34 cellular contexts compared by ENCODE assay signal in the genomic region with DNA sequence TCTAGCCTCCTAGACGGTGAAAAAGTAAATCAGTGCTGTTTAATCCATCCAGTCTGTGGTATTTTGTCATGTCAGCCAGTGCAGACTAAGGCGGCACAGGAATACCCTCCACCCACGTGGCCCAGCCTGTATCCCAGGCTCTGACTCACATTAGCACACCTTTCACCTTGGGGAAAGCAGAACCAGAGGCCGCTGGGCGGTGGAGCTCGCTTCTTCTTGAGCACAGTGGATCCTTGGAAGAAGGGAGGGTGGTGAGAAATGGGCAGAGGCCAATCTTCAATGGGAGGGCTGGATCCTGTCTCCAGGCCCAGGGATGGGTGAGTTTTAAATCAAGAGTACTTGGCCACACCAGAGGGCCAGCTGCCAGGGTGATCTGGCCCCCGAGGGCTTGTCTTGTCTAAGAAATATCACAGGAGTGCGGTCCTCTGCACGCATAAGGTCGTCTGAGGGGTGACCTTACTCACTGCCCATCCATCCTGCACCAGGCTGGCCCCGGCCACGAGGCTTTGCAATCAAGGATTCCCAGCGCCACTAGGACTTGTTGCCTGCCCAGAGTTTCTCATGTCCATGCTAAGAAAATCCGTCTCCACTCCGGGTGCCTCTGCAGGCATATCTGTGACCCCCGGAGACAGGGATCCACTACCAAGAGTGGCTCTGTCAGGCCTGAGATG.
DNase-seq lines count a peak whose midpoint lies in the region; ATAC-seq, FAIRE-seq and TF ChIP-seq lines count a peak whose summit lies in the region.
"Had no signal": no experiment of that assay in that cellular context is flagged by ENCODE, and none has a peak within 500 bp of the region (broad histone marks: within the 10 kb centered on the region; RNA-seq: fewer than 3 reads in every experiment).

No MANE protein-coding gene starts in this region.

- H3K36me3 ChIP-seq in kidney (ENCODE audit: control insufficient read depth in 1 of 2, insufficient read depth in 2 of 2, low read length in 2 of 2) (no peaks in the 10 kb centered on the region), spleen (no peaks in the 10 kb centered on the region), upper lobe of right lung (no peaks in the 10 kb centered on the region)
- H3K36me3 ChIP-seq: BE2C; BLaER1; BLaER1 treated with 17β-estradiol and CSF1 and Interleukin-3, amounts not matched to agents 10 nM and 100 nM had no signal

- H3K27me3 ChIP-seq in spleen (replicated peaks in 1 of 7): peaks cover 0 to 2% (median 0%) of the 10 kb centered on the region in 7 donors
- H3K27me3 ChIP-seq in upper lobe of right lung: no peaks in the 10 kb centered on the region
- H3K27me3 ChIP-seq: BE2C; BLaER1; BLaER1 treated with 17β-estradiol and CSF1 and Interleukin-3, amounts not matched to agents 10 nM and 100 nM had no signal

- H3K4me3 ChIP-seq in kidney (ENCODE audit: low read length in 2 of 2): no peak overlapping the region
- no peak overlapping the region for H3K4me3 ChIP-seq in spleen
- no peak overlapping the region for H3K4me3 ChIP-seq in upper lobe of right lung
- H3K4me3 ChIP-seq: A549; BLaER1; BLaER1 treated with 17β-estradiol and CSF1 and Interleukin-3, amounts not matched to agents 10 nM and 100 nM had no signal

- WGBS in spleen, 5 donors: 69 to 87% (median 78%) methylated on average over 14 to 16 of the region's 16 CpGs

- ATAC-seq in upper lobe of right lung (no peak), GM21381 (IDR thresholded peaks at IDR 0.05; ENCODE audit: unreplicated experiment) (no peak), GM18867 (IDR thresholded peaks at IDR 0.05; ENCODE audit: unreplicated experiment) (no peak)
- ATAC-seq: A549; CD8-positive, alpha-beta T cell had no signal

- H3K9me3 ChIP-seq in kidney (ENCODE audit: control insufficient read depth in 1 of 2, low read length in 2 of 2): no peaks in the 10 kb centered on the region
- H3K9me3 ChIP-seq in spleen: peaks cover 0 to 31% (median 3%) of the 10 kb centered on the region in 8 donors
- H3K9me3 ChIP-seq in upper lobe of right lung: no peaks in the 10 kb centered on the region
- H3K9me3 ChIP-seq: A549, BE2C, Caco-2 had no signal

- DNase-seq in kidney (peak; percentile 32), posterior vena cava (ENCODE audit: low spot score) (peak; percentile 67), spleen (peak; percentile 61), upper lobe of right lung (peak; percentile 56), dermis blood vessel endothelial cell (no peak)
- DNase-seq in stimulated activated CD4-positive, alpha-beta T cell treated with anti-CD3 and anti-CD28 coated beads, Interleukin-4, amount 100 ng/mL, for 4 hours: no peak
- DNase-seq: 8988T; ACHN; AML-193; BE2C; C1 segment of cervical spinal cord; Caco-2; Calu3; CD4-positive, alpha-beta memory T cell; CD4-positive, alpha-beta T cell; CD4-positive, CD25-positive, alpha-beta regulatory T cell; CD8-positive, alpha-beta T cell; COR-L47; DMS 273 treated with DMSO at 0.1 percent for 48 hours; DMS153; DMS53; DMS79; DMS79 treated with DMSO at 0.1 percent for 48 hours; DND-41; EL had no signal

- no peak for FAIRE-seq in kidney (lab: Jason Lieb, UNC)
- FAIRE-seq: A204.1, A549, D721Med had no signal

- TF ChIP-seq POLR2A in spleen (IDR thresholded peaks at IDR 0.05): no peak

- TF ChIP-seq CTCF in kidney (IDR thresholded peaks at IDR 0.05; ENCODE audit: borderline replicate concordance, extremely low read depth, insufficient read depth) (no peak), spleen (IDR thresholded peaks at IDR 0.05 in 8 of 11, conservative IDR thresholded peaks at IDR 0.05 in 3 of 11) (no peak), upper lobe of right lung (IDR thresholded peaks at IDR 0.05) (no peak)

- H3K4me1 ChIP-seq in kidney (ENCODE audit: control insufficient read depth in 1 of 2, insufficient read depth in 1 of 2, low read depth in 1 of 2, low read length in 2 of 2): no peaks in the 10 kb centered on the region
- H3K4me1 ChIP-seq in spleen: no peaks in the 10 kb centered on the region
- no peaks in the 10 kb centered on the region for H3K4me1 ChIP-seq in upper lobe of right lung
- H3K4me1 ChIP-seq: A549; BE2C; BLaER1; BLaER1 treated with 17β-estradiol and CSF1 and Interleukin-3, amounts not matched to agents 10 nM and 100 nM; Caco-2 had no signal

- H3K27ac ChIP-seq in kidney (ENCODE audit: low read depth in 2 of 2, low read length in 2 of 2) (no peak overlapping the region), spleen (no peak overlapping the region), upper lobe of right lung (no peak overlapping the region)
- H3K27ac ChIP-seq: 22Rv1; A549; BLaER1; BLaER1 treated with 17β-estradiol and CSF1 and Interleukin-3, amounts not matched to agents 10 nM and 100 nM; C4-2B had no signal

- intact Hi-C loops in kidney (cut with DNase I) (no loop called here), posterior vena cava (cut with DNase I) (loop anchor here (5.0 to 10.0 kb wide), 2 partner anchors 84 to 502 kb away; no protein-coding TSS in a partner anchor), spleen (cut with DNase I; ENCODE audit: low total_unique reads) (no loop called here), upper lobe of right lung (cut with DNase I) (no loop called here)

- H3K9ac ChIP-seq in kidney (ENCODE audit: low read length in 2 of 2): no peak overlapping the region
- H3K9ac ChIP-seq: BLaER1; BLaER1 treated with 17β-estradiol and CSF1 and Interleukin-3, amounts not matched to agents 10 nM and 100 nM had no signal

Comparison
In these comparisons a context has a peak if more than half of its experiments do, and no peak if none do; other contexts are left out.
1. DNase-seq: peak in kidney (single experiment), posterior vena cava (single experiment), spleen (single experiment) and upper lobe of right lung (single experiment); none in stimulated activated CD4-positive, alpha-beta T cell treated with anti-CD3 and anti-CD28 coated beads, Interleukin-4, amount 100 ng/mL, for 4 hours (0 of 2) and dermis blood vessel endothelial cell (single experiment).
2. intact Hi-C loops: an anchor here in posterior vena cava (5.0 to 10.0 kb wide); none called in kidney, spleen and upper lobe of right lung.